ENCODE assay signal across 8 cellular contexts in the genomic region with DNA sequence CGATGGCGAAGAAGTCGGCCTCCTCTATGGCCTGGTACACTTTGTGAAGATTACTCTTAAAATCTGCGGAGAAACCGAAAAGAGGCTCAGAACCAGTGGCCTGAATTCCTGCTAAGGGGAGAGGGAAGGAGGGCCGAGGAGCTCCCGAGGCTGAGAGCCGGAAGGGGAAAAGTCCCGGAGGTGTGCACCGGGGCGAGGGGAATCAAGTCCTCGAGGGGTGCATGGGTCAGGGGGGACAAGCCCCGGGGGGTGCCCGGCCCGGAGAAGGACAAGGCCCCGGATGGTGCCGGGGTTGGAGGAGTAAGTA. TPM values are rescaled to one million over a fixed set of nuclear protein-coding genes. Genes with fewer than 3 reads are reported as not detected.
DNase-seq lines count a peak whose midpoint lies in the region; ATAC-seq and TF ChIP-seq lines count a peak whose summit lies in the region.

No MANE protein-coding gene starts in this region.

- peak; percentile 2 for DNase-seq in activated CD4-positive, CD25-positive, alpha-beta regulatory T cell treated with anti-CD3 and anti-CD28 coated beads, Interleukin-2, amount 50 U/mL, for 16 hours (ENCODE audit: low read depth, low spot score)
- DNase-seq in activated CD4-positive, CD25-positive, alpha-beta regulatory T cell treated with anti-CD3 and anti-CD28 coated beads, Interleukin-2, amount 50 U/mL, for 72 hours: no peak
- DNase-seq in left lung (no peak), thyroid gland (no peak), GDM1 (lab: John Stamatoyannopoulos, UW) (no peak), D341Med (ENCODE audit: low spot score) (no peak)

- H3K4me3 ChIP-seq in left lung (peak overlapping the region; percentile 84 to 86), thyroid gland (replicated peaks in 1 of 3) (peak overlapping the region; percentile 73 to 82 (median 75))

- intact Hi-C loops in left lung (cut with DNase I) (no loop called here), thyroid gland (cut with DNase I) (no loop called here)

- TF ChIP-seq CTCF in left lung (IDR thresholded peaks at IDR 0.05) (no peak), thyroid gland (IDR thresholded peaks at IDR 0.05) (no peak)

- peaks cover 0 to 34% of the 10 kb centered on the region in 2 donors for H3K36me3 ChIP-seq in left lung
- peaks cover 15 to 17% of the 10 kb centered on the region in 2 donors for H3K36me3 ChIP-seq in thyroid gland

- no peak for TF ChIP-seq POLR2A in thyroid gland (IDR thresholded peaks at IDR 0.05)

- ATAC-seq in HG03460 (IDR thresholded peaks at IDR 0.05; ENCODE audit: unreplicated experiment) (peak; percentile 3), left lung (peak; percentile 0)

- H3K9me3 ChIP-seq in left lung: no peaks in the 10 kb centered on the region
- H3K9me3 ChIP-seq in thyroid gland: no peaks in the 10 kb centered on the region

- H3K27me3 ChIP-seq in left lung: no peaks in the 10 kb centered on the region
- no peaks in the 10 kb centered on the region for H3K27me3 ChIP-seq in thyroid gland

- WGBS in thyroid gland, 2 donors: 2 to 3% methylated on average over 16 to 17 of the region's 17 CpGs

- H3K27ac ChIP-seq in angular gyrus (ENCODE audit: low read depth, low read length) (peak overlapping the region; percentile 83), left lung (peak overlapping the region; percentile 93 to 96), thyroid gland (peak overlapping the region; percentile 82 to 92 (median 89))

- H3K4me1 ChIP-seq in left lung (peaks cover 13 to 47% of the 10 kb centered on the region in 2 donors), thyroid gland (peaks cover 22 to 35% of the 10 kb centered on the region in 2 donors)

RNA-seq across cellular contexts. Expression of gene PARN, which starts 0.5 kb away (rescaled TPM):
- total RNA-seq in left lung: 10 to 100 TPM; 30.0 to 37.9 TPM
- total RNA-seq in thyroid gland: 100 to 1,000 TPM in 2 of 4 donors, 10 to 100 TPM in 2; 69.8 to 214 (median 120) TPM

RNA-seq across cellular contexts. Expression of gene BFAR, which starts 3.2 kb away (rescaled TPM):
- total RNA-seq in left lung (10 to 100 TPM; 74.3 to 76.2 TPM), thyroid gland (100 to 1,000 TPM in 1 of 4 donors, 10 to 100 TPM in 3; 56.4 to 104 (median 83.1) TPM)
